ENCODE assay signal across 8 cellular contexts in genomic region chrX:107825698-107826285, GRCh38. TPM values are rescaled to one million over a fixed set of nuclear protein-coding genes. Genes with fewer than 3 reads are reported as not detected.
DNase-seq lines count a peak whose midpoint lies in the region; ATAC-seq and TF ChIP-seq lines count a peak whose summit lies in the region.

A gene with protein sequence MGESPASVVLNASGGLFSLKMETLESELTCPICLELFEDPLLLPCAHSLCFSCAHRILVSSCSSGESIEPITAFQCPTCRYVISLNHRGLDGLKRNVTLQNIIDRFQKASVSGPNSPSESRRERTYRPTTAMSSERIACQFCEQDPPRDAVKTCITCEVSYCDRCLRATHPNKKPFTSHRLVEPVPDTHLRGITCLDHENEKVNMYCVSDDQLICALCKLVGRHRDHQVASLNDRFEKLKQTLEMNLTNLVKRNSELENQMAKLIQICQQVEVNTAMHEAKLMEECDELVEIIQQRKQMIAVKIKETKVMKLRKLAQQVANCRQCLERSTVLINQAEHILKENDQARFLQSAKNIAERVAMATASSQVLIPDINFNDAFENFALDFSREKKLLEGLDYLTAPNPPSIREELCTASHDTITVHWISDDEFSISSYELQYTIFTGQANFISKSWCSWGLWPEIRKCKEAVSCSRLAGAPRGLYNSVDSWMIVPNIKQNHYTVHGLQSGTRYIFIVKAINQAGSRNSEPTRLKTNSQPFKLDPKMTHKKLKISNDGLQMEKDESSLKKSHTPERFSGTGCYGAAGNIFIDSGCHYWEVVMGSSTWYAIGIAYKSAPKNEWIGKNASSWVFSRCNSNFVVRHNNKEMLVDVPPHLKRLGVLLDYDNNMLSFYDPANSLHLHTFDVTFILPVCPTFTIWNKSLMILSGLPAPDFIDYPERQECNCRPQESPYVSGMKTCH (plus strand): TSS chrX:107825866. CDS start chrX:107826427, 561 bp downstream.

- peak within 1 kb of the TSS; percentile 74 to 89 for H3K27ac ChIP-seq in thoracic aorta

- H3K9me3 ChIP-seq in thoracic aorta, result no peaks in the 10 kb centered on the region

- H3K9me3 Mint-ChIP-seq in nephron progenitor cell, result peaks cover 47% of the 10 kb centered on the region

- no peak for TF ChIP-seq CTCF in fibroblast of mammary gland (conservative IDR thresholded peaks at IDR 0.05; ENCODE audit: control insufficient read depth, insufficient read depth, low read depth, low read length)
- no peak for TF ChIP-seq CTCF in nephron progenitor cell (IDR thresholded peaks at IDR 0.05)
- no peak for TF ChIP-seq CTCF in thoracic aorta (IDR thresholded peaks at IDR 0.05)

- no peaks in the 10 kb centered on the region for H3K27me3 ChIP-seq in thoracic aorta (replicated peaks; ENCODE audit: insufficient read depth)

- DNase-seq in ELF-1 (ENCODE audit: low read depth, low spot score), result peak; percentile 75
- peak; percentile 59 for DNase-seq in NCI-H345 (lab: John Stamatoyannopoulos, UW)
- DNase-seq in activated T-helper 1 cell treated with Interleukin-2 at 50 U/mL for 16 hours (ENCODE audit: low read depth), result peak; percentile 24
- DNase-seq in fibroblast of mammary gland (ENCODE audit: low read depth), result peak; percentile 47
- peak; percentile 52 for DNase-seq in nephron progenitor cell
- no peak for DNase-seq in thoracic aorta (ENCODE audit: low spot score)

- H3K36me3 ChIP-seq in thoracic aorta, result no peaks in the 10 kb centered on the region

- H3K4me1 Mint-ChIP-seq in nephron progenitor cell, result peaks cover 22% of the 10 kb centered on the region

- H3K4me3 ChIP-seq in fibroblast of mammary gland (ENCODE audit: control insufficient read depth, low read depth, low read length) (peak within 1 kb of the TSS; percentile 40), thoracic aorta (peak within 1 kb of the TSS; percentile 74)

- H3K27me3 Mint-ChIP-seq in nephron progenitor cell (ENCODE audit: low read depth, poor library complexity), result peaks cover 33% of the 10 kb centered on the region

- no peaks in the 10 kb centered on the region for H3K36me3 Mint-ChIP-seq in nephron progenitor cell (ENCODE audit: low read depth)

- peak within 1 kb of the TSS; percentile 78 for H3K4me3 Mint-ChIP-seq in nephron progenitor cell

- H3K27ac Mint-ChIP-seq in nephron progenitor cell, result no peak within 1 kb of the TSS

- ATAC-seq in HG02588 (IDR thresholded peaks at IDR 0.05; ENCODE audit: unreplicated experiment) (peak; percentile 38), thoracic aorta (ENCODE audit: insufficient number of reproducible peaks, low FRiP score, low read depth) (no peak), HG03378 (IDR thresholded peaks at IDR 0.05; ENCODE audit: unreplicated experiment) (no peak)

- peaks cover 0 to 4% of the 10 kb centered on the region in 2 donors for H3K4me1 ChIP-seq in thoracic aorta (ENCODE audit: control insufficient read depth in 1 of 2, low read depth in 2 of 2)

RNA-seq across cellular contexts. Expression of the gene that starts here (rescaled TPM):
- 10 to 100 TPM; 24.7 to 34.1 TPM for total RNA-seq in thoracic aorta
